Comparison of ENCODE assay signal across 9 cellular contexts in genomic region chr10:74266-74621, GRCh38. TPM values are rescaled to one million over a fixed set of nuclear protein-coding genes. Genes with fewer than 3 reads are reported as not detected.
DNase-seq lines count a peak whose midpoint lies in the region; ATAC-seq and TF ChIP-seq lines count a peak whose summit lies in the region.
"Not testable (repeated sequence)": the region's sequence is repeated elsewhere in the genome, so short reads cannot be mapped to it uniquely, and the experiment has no call there.
"Had no signal": no experiment of that assay in that cellular context is flagged by ENCODE, and none has a peak within 500 bp of the region (broad histone marks: within the 10 kb centered on the region; RNA-seq: fewer than 3 reads in every experiment).

No MANE protein-coding gene starts in this region.

- H3K27ac Mint-ChIP-seq in activated naive CD8-positive, alpha-beta T cell treated with anti-CD3 and anti-CD28 coated beads, Interleukin-2, amount 10 ng/mL, durations not matched to agents 7 days and 5 days; immature natural killer cell: not testable (repeated sequence)

- TF ChIP-seq RAD21 in IMR-90 (IDR thresholded peaks at IDR 0.05; ENCODE audit: low read length): not testable (repeated sequence)

- not testable (repeated sequence) for H3K4ac ChIP-seq in IMR-90 (ENCODE audit: low read depth, low read length)

- not testable (repeated sequence) for BruUV-seq in IMR-90 (replicated peaks; lab: Mats Ljungman, UMichigan)

- peak overlapping the region; percentile 76 for H3K4me3 Mint-ChIP-seq in activated naive CD8-positive, alpha-beta T cell treated with anti-CD3 and anti-CD28 coated beads, Interleukin-2, amount 10 ng/mL, durations not matched to agents 7 days and 5 days
- peak overlapping the region; percentile 27 to 76 (median 59) for H3K4me3 Mint-ChIP-seq in immature natural killer cell

- in situ Hi-C loops in IMR-90 (cut with MboI; ENCODE audit: low sequenced_read_pairs): not testable (repeated sequence)

- not testable (repeated sequence) for H2BK20ac ChIP-seq in IMR-90 (ENCODE audit: low read depth, low read length)

- H2AFZ ChIP-seq in IMR-90 (replicated peaks; ENCODE audit: low read length, poor library complexity): not testable (repeated sequence)
- H2AFZ ChIP-seq in osteoblast (ENCODE audit: low read length): peak overlapping the region; percentile 66

- DNase-seq in BJ (ENCODE audit: low read depth); IMR-90; activated naive CD8-positive, alpha-beta T cell treated with anti-CD3 and anti-CD28 coated beads, Interleukin-2, amount 10 ng/mL, durations not matched to agents 7 days and 5 days; immature natural killer cell; osteoblast (ENCODE audit: insufficient read length, low spot score, missing footprints); thoracic aorta (ENCODE audit: low spot score): not testable (repeated sequence)

- ATAC-seq in IMR-90 (ENCODE audit: low read depth); activated naive CD8-positive, alpha-beta T cell treated with anti-CD3 and anti-CD28 coated beads, Interleukin-2, amount 10 ng/mL, durations not matched to agents 7 days and 5 days (ENCODE audit: low read depth); thoracic aorta (ENCODE audit: insufficient number of reproducible peaks, low FRiP score, low read depth): not testable (repeated sequence)

- H3K79me2 ChIP-seq in osteoblast (ENCODE audit: insufficient read depth, low read length): not testable (repeated sequence)

- peak overlapping the region; percentile 61 for H3K4me2 ChIP-seq in IMR-90 (ENCODE audit: low read depth, low read length)
- peak overlapping the region; percentile 81 for H3K4me2 ChIP-seq in osteoblast (ENCODE audit: insufficient read depth, low read length)

- not testable (repeated sequence) for H3K4me1 Mint-ChIP-seq in activated naive CD8-positive, alpha-beta T cell treated with anti-CD3 and anti-CD28 coated beads, Interleukin-2, amount 10 ng/mL, durations not matched to agents 7 days and 5 days; immature natural killer cell

- not testable (repeated sequence) for H3K36me3 Mint-ChIP-seq in activated naive CD8-positive, alpha-beta T cell treated with anti-CD3 and anti-CD28 coated beads, Interleukin-2, amount 10 ng/mL, durations not matched to agents 7 days and 5 days; immature natural killer cell

- not testable (repeated sequence) for H3K9me3 Mint-ChIP-seq in activated naive CD8-positive, alpha-beta T cell treated with anti-CD3 and anti-CD28 coated beads, Interleukin-2, amount 10 ng/mL, durations not matched to agents 7 days and 5 days; immature natural killer cell

- not testable (repeated sequence) for H3K27me3 ChIP-seq in BJ (ENCODE audit: control insufficient read depth, insufficient read depth, low read length); IMR-90 (ENCODE audit: control insufficient read depth, insufficient read depth, low read length); osteoblast (ENCODE audit: insufficient read depth, low read length); thoracic aorta (replicated peaks; ENCODE audit: insufficient read depth)
- peaks cover 26% of the 10 kb centered on the region for H3K27me3 ChIP-seq in ectodermal cell (ENCODE audit: control insufficient read depth, insufficient read depth, low read length, poor library complexity, severe bottlenecking)

- not testable (repeated sequence) for H2BK120ac ChIP-seq in IMR-90 (ENCODE audit: low read depth, low read length)

- intact Hi-C loops in IMR-90 (cut with micrococcal nuclease): not testable (repeated sequence)

- TF ChIP-seq CTCF in BJ (IDR thresholded peaks at IDR 0.05; ENCODE audit: insufficient read depth, low read depth, low read length); IMR-90 (conservative IDR thresholded peaks at IDR 0.05; ENCODE audit: low read depth, low read length); WI38 (IDR thresholded peaks at IDR 0.05; ENCODE audit: low read depth, low read length); osteoblast (IDR thresholded peaks at IDR 0.05; ENCODE audit: extremely low read depth, low read depth, low read length); thoracic aorta (IDR thresholded peaks at IDR 0.05): not testable (repeated sequence)

- not testable (repeated sequence) for H3K27ac ChIP-seq in IMR-90 (ENCODE audit: insufficient read depth, low read length); ectodermal cell (ENCODE audit: insufficient read depth, low read depth, low read length, poor library complexity, severe bottlenecking); osteoblast (ENCODE audit: low read depth, low read length); thoracic aorta

- not testable (repeated sequence) for H3K79me1 ChIP-seq in IMR-90 (ENCODE audit: low read depth in 1 of 2, low read length in 2 of 2)

- H4K91ac ChIP-seq in IMR-90 (ENCODE audit: insufficient read depth, low read depth, low read length): not testable (repeated sequence)

- H3K9ac ChIP-seq in IMR-90 (ENCODE audit: low read depth, low read length): not testable (repeated sequence)

- not testable (repeated sequence) for H4K5ac ChIP-seq in IMR-90 (ENCODE audit: low read depth, low read length)

- not testable (repeated sequence) for H3K56ac ChIP-seq in IMR-90 (ENCODE audit: extremely low read depth, insufficient read depth, low read length)

- not testable (repeated sequence) for TF ChIP-seq POLR2A in IMR-90 (IDR thresholded peaks at IDR 0.05; ENCODE audit: low read depth, low read length)

- H2BK5ac ChIP-seq in IMR-90 (ENCODE audit: low read depth, low read length, poor library complexity, severe bottlenecking): not testable (repeated sequence)

- not testable (repeated sequence) for H3K36me3 ChIP-seq in BJ (ENCODE audit: control insufficient read depth, insufficient read depth, low read length); IMR-90 (ENCODE audit: control insufficient read depth, insufficient read depth, low read length); ectodermal cell (ENCODE audit: control insufficient read depth, insufficient read depth, low read length); osteoblast (ENCODE audit: insufficient read depth, low read length); thoracic aorta

- H2AK9ac ChIP-seq in IMR-90 (replicated peaks; ENCODE audit: low read depth, low read length, poor library complexity): not testable (repeated sequence)

- H4K20me1 ChIP-seq in IMR-90 (ENCODE audit: insufficient read depth, low read length); osteoblast (ENCODE audit: insufficient read depth, low read length): not testable (repeated sequence)

- H2BK15ac ChIP-seq in IMR-90 (ENCODE audit: low read depth, low read length): not testable (repeated sequence)

- H3K23ac ChIP-seq in IMR-90 (ENCODE audit: low read depth, low read length): not testable (repeated sequence)

- POLR2A ChIA-PET in BJ (lab: Charles Lee); IMR-90 (lab: Charles Lee; ENCODE audit: unreplicated experiment): not testable (repeated sequence)
- POLR2A ChIA-PET in activated naive CD8-positive, alpha-beta T cell treated with anti-CD3 and anti-CD28 coated beads, Interleukin-2, amount 10 ng/mL, durations not matched to agents 7 days and 5 days (lab: Charles Lee): interaction anchor here (0.7 kb wide), 1 partner anchor 15 kb away, joined by 3 read pairs; no protein-coding TSS in a partner anchor

- H3K18ac ChIP-seq in IMR-90 (ENCODE audit: low read depth, low read length): not testable (repeated sequence)

- not testable (repeated sequence) for H3K4me1 ChIP-seq in IMR-90 (ENCODE audit: control insufficient read depth, insufficient read depth, low read length); ectodermal cell (ENCODE audit: control insufficient read depth, insufficient read depth, low read length); osteoblast (ENCODE audit: insufficient read depth, low read length); thoracic aorta (ENCODE audit: control insufficient read depth in 1 of 2, low read depth in 2 of 2)

- H2AK5ac ChIP-seq in IMR-90 (ENCODE audit: low read depth, low read length): not testable (repeated sequence)

- H4K8ac ChIP-seq in IMR-90 (ENCODE audit: low read depth in 2 of 2, low read length in 2 of 2): not testable (repeated sequence)

- WGBS in IMR-90 (ENCODE audit: extremely low coverage in 2 of 2, insufficient read length in 1 of 2), 2 experiments: 53% methylated on average over 6 of the region's 17 CpGs; no CpG with 5 or more reads in 1 of the 2 experiments
- 50 to 51% methylated on average over 17 of the region's 17 CpGs for WGBS in ectodermal cell, 2 experiments

- not testable (repeated sequence) for H3K9me3 ChIP-seq in IMR-90 (ENCODE audit: control insufficient read depth, insufficient read depth, low read length); ectodermal cell (ENCODE audit: control insufficient read depth, low read length); osteoblast (ENCODE audit: low read depth, low read length); thoracic aorta

- not testable (repeated sequence) for H3K14ac ChIP-seq in IMR-90 (replicated peaks; ENCODE audit: low read depth, low read length)

- CTCF ChIA-PET in BJ (lab: Yijun Ruan, JAX): interaction anchor here (0.8 to 2.8 kb wide), 5 partner anchors 11 to 21 kb away, joined by 3 to 10 read pairs (median 3); no protein-coding TSS in a partner anchor
- CTCF ChIA-PET in IMR-90 (lab: Yijun Ruan, JAX): not testable (repeated sequence)

- H3K9me1 ChIP-seq in IMR-90 (ENCODE audit: insufficient read depth, low read length): not testable (repeated sequence)

- dilution Hi-C loops in IMR-90 (cut with HindIII; ENCODE audit: low sequenced_read_pairs, unreplicated experiment): not testable (repeated sequence)

- peaks cover 29% of the 10 kb centered on the region for H3K27me3 Mint-ChIP-seq in activated naive CD8-positive, alpha-beta T cell treated with anti-CD3 and anti-CD28 coated beads, Interleukin-2, amount 10 ng/mL, durations not matched to agents 7 days and 5 days
- H3K27me3 Mint-ChIP-seq in immature natural killer cell (ENCODE audit: low read depth in 3 of 3): not testable (repeated sequence)

- H3K4me3 ChIP-seq in BJ (ENCODE audit: low read depth, low read length): peak overlapping the region; percentile 54
- not testable (repeated sequence) for H3K4me3 ChIP-seq in IMR-90 (ENCODE audit: insufficient read depth, low read depth, low read length)
- H3K4me3 ChIP-seq in WI38 (ENCODE audit: low read depth, low read length): peak overlapping the region; percentile 61
- peak overlapping the region; percentile 61 for H3K4me3 ChIP-seq in ectodermal cell (ENCODE audit: insufficient read depth, low read depth, low read length)
- peak overlapping the region; percentile 73 for H3K4me3 ChIP-seq in osteoblast (ENCODE audit: insufficient read depth, low read length)
- H3K4me3 ChIP-seq in thoracic aorta: peak overlapping the region; percentile 66

RNA-seq across cellular contexts. Expression of gene TUBB8, which starts 25.1 kb away (rescaled TPM):
- polyA plus RNA-seq in BJ (2011; rRNA removed) (0.10 TPM in 1 of 2 replicates, not detected in the other), IMR-90 (2012; rRNA removed) (0.04 and 0.07 TPM in 2 replicates), immature natural killer cell (not detected)
- polyA minus RNA-seq in BJ (2011; rRNA and poly(A)+ RNA removed): not detected in 2 replicates
- total RNA-seq in IMR-90 (2012; rRNA removed) (not detected in 2 replicates), osteoblast (not detected in 2 replicates), thoracic aorta (not detected)
- 0.03 and 0.09 TPM in 2 replicates for polyA plus RNA-seq in IMR-90 (2012; cell fraction: cytosol; rRNA removed)
- 0.57 and 0.62 TPM in 2 replicates for polyA plus RNA-seq in IMR-90 (2012; cell fraction: nucleus; rRNA removed; ENCODE audit: low replicate concordance)
- not detected for total RNA-seq in activated naive CD8-positive, alpha-beta T cell treated with anti-CD3 and anti-CD28 coated beads, Interleukin-2, amount 10 ng/mL, durations not matched to agents 7 days and 5 days
- not detected for polyA plus RNA-seq in ectodermal cell (2013, experiment 1 of 4)
- polyA plus RNA-seq in ectodermal cell (2013, experiment 2 of 4): 0.36 TPM
- 0.37 TPM for polyA plus RNA-seq in ectodermal cell (2013, experiment 3 of 4)
- polyA plus RNA-seq in ectodermal cell (2013, experiment 4 of 4): 0.41 TPM
- total RNA-seq: frontal cortex had no signal
